11 cellular contexts compared by ENCODE assay signal in genomic region chr11:80593981-80594380, GRCh38.
A peak's percentile ranks its signal among the peaks of the same experiment; 100 is the strongest.
DNase-seq lines count a peak whose midpoint lies in the region; ATAC-seq, FAIRE-seq and TF ChIP-seq lines count a peak whose summit lies in the region.
"Had no signal": no experiment of that assay in that cellular context is flagged by ENCODE, and none has a peak within 500 bp of the region (broad histone marks: within the 10 kb centered on the region; RNA-seq: fewer than 3 reads in every experiment).

No MANE protein-coding gene starts in this region.

- POLR2A ChIA-PET in Panc1 (lab: Charles Lee): no interaction called here

- no peak for TF ChIP-seq CTCF in Panc1 (IDR thresholded peaks at IDR 0.05)

- no peak overlapping the region for H3K4me3 ChIP-seq in Panc1 (ENCODE audit: low read depth in 2 of 2, low read length in 2 of 2)
- no peak overlapping the region for H3K4me3 ChIP-seq in neuron (ENCODE audit: low read length)
- H3K4me3 ChIP-seq: uterus had no signal

- peak overlapping the region; percentile 70 for H3K27ac ChIP-seq in Panc1 (ENCODE audit: low read length)
- H3K27ac ChIP-seq in epithelial cell of prostate: peak overlapping the region; percentile 66
- H3K27ac ChIP-seq: uterus had no signal

- H3K9me3 ChIP-seq in Panc1 (ENCODE audit: control insufficient read depth, insufficient read depth, low read depth, low read length) (peaks cover 26% of the 10 kb centered on the region; the same call in 1 of the 2 replicates), neuron (ENCODE audit: low read length) (no peaks in the 10 kb centered on the region)
- H3K9me3 ChIP-seq: uterus had no signal

- H2AFZ ChIP-seq in neuron (ENCODE audit: low read depth, low read length): peak overlapping the region; percentile 18

- FAIRE-seq in H54 (lab: Jason Lieb, UNC): peak; percentile 100

- no peaks in the 10 kb centered on the region for H3K27me3 ChIP-seq in Panc1 (ENCODE audit: control insufficient read depth, insufficient read depth, low read length)
- H3K27me3 ChIP-seq in neuron (ENCODE audit: insufficient read depth, low read length): no peaks in the 10 kb centered on the region
- H3K27me3 ChIP-seq: uterus had no signal

- intact Hi-C loops in Panc1 (cut with micrococcal nuclease; ENCODE audit: unreplicated experiment): loop anchor here (10.0 kb wide), 1 partner anchor 61 kb away; no protein-coding TSS in a partner anchor

- ATAC-seq in Panc1: peak; percentile 92
- no peak for ATAC-seq in GM19395 (IDR thresholded peaks at IDR 0.05; ENCODE audit: unreplicated experiment)

- CTCF ChIA-PET in Panc1 (lab: Charles Lee): no interaction called here

- H3K36me3 ChIP-seq in Panc1 (ENCODE audit: control insufficient read depth, insufficient read depth, low read length) (no peaks in the 10 kb centered on the region), neuron (ENCODE audit: insufficient read depth, low read length) (no peaks in the 10 kb centered on the region)
- H3K36me3 ChIP-seq: uterus had no signal

- DNase-seq in H54 (ENCODE audit: insufficient read length, low spot score): peak; percentile 9
- DNase-seq in Panc1 (ENCODE audit: low read depth, low spot score): peak; percentile 58
- DNase-seq in epithelial cell of prostate (ENCODE audit: low read depth, low spot score): peak; percentile 55
- DNase-seq in T1000 (lab: John Stamatoyannopoulos, UW): no peak
- no peak for DNase-seq in ureter (ENCODE audit: low spot score)
- no peak for DNase-seq in COR-L47 (lab: John Stamatoyannopoulos, UW)
- DNase-seq: cortex of kidney; stimulated activated CD4-positive, alpha-beta T cell treated with anti-CD3 and anti-CD28 coated beads, Interleukin-4, amount 100 ng/mL, for 24 hours; uterus had no signal

- H3K4me1 ChIP-seq in Panc1 (ENCODE audit: control insufficient read depth, insufficient read depth, low read length): peaks cover 29% of the 10 kb centered on the region
- peaks cover 26% of the 10 kb centered on the region for H3K4me1 ChIP-seq in neuron (ENCODE audit: insufficient read depth, low read length)
- H3K4me1 ChIP-seq: uterus had no signal

- no TSS peak for BruUV-seq in Panc1 (replicated peaks; lab: Mats Ljungman, UMichigan)

- no peak for TF ChIP-seq POLR2A in H54 (IDR thresholded peaks at IDR 0.05; ENCODE audit: low read depth, low read length)

- in situ Hi-C loops in Panc1 (cut with HindIII; ENCODE audit: low pct_unique_long_range_greater_than_20kb, low sequenced_read_pairs): no loop called here

Comparison
In these comparisons a context has a peak if more than half of its experiments do, and no peak if none do; other contexts are left out.
1. DNase-seq: peak in H54 (single experiment), Panc1 (single experiment) and epithelial cell of prostate (single experiment); none in T1000 (single experiment), ureter (single experiment) and COR-L47 (single experiment).